ENCODE assay signal across 16 cellular contexts in the genomic region with DNA sequence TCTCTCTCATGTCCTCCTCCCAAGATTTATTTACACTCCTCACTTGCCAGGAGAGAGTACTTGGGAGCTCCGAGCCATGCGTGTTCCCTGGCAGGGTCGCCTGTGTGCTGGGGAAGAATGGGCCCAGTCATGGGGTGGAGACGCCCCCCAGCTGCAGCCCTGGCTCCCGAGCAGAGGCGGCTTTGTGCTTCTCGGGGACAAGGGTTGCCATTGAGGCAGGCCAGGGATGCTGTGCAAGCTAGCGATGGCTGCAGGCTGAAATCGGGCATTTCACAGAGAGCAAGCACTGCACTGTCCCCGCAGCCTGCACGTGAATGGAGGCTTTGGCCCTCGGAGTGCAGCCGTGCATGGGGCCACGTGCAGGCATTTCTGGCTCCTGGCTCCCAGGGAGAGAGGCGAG. TPM values are rescaled to one million over a fixed set of nuclear protein-coding genes. Genes with fewer than 3 reads are reported as not detected.
A peak's percentile ranks its signal among the peaks of the same experiment; 100 is the strongest.
DNase-seq lines count a peak whose midpoint lies in the region; TF ChIP-seq lines count a peak whose summit lies in the region.
"Had no signal": no experiment of that assay in that cellular context is flagged by ENCODE, and none has a peak within 500 bp of the region (broad histone marks: within the 10 kb centered on the region; RNA-seq: fewer than 3 reads in every experiment).

No MANE protein-coding gene starts in this region.

- peak; percentile 27 for DNase-seq in activated effector memory CD4-positive, alpha-beta T cell treated with anti-CD3 and anti-CD28 coated beads, Interleukin-2, amount 50 U/mL, for 16 hours
- no peak for DNase-seq in activated effector memory CD4-positive, alpha-beta T cell treated with Interleukin-2 at 50 U/mL for 16 hours
- peak; percentile 95 to 97 for DNase-seq in hippocampal formation (lab: John Stamatoyannopoulos, UW)
- peak; percentile 29 to 98 (median 92) for DNase-seq in nucleus accumbens (lab: John Stamatoyannopoulos, UW)
- DNase-seq in superior temporal gyrus (ENCODE audit: extremely low spot score) = peak; percentile 95
- DNase-seq in MCF 10A (ENCODE audit: unreplicated experiment) = no peak
- no peak for DNase-seq in ascending aorta (ENCODE audit: low spot score in 2 of 2)
- no peak for DNase-seq in effector CD8-positive, alpha-beta T cell (lab: John Stamatoyannopoulos, UW)
- DNase-seq: HCEC 1CT; NCI-H1048; NCI-H345; NCI-H69; NK-92 treated with Interleukin-12 subunit alpha and Interleukin-12 subunit beta, amount 100 ng/mL, for 24 hours; OCI-M1 had no signal

- H3K27me3 Mint-ChIP-seq in MCF 10A (ENCODE audit: insufficient read depth, unreplicated experiment) = peaks cover 97% of the 10 kb centered on the region

- H3K27me3 ChIP-seq in ascending aorta = no peaks in the 10 kb centered on the region

- no peaks in the 10 kb centered on the region for H3K9me3 Mint-ChIP-seq in MCF 10A (ENCODE audit: unreplicated experiment)

- BruUV-seq in MCF 10A (replicated peaks; lab: Mats Ljungman, UMichigan) = no TSS peak

- no peak overlapping the region for H3K4me3 ChIP-seq in ascending aorta

- intact Hi-C loops in MCF 10A (cut with micrococcal nuclease) = no loop called here
- intact Hi-C loops in ascending aorta (cut with DNase I) = no loop called here

- H3K27ac ChIP-seq in ascending aorta = no peak overlapping the region
- H3K27ac ChIP-seq: 22Rv1, C4-2B had no signal

- no peaks in the 10 kb centered on the region for H3K4me1 Mint-ChIP-seq in MCF 10A (ENCODE audit: insufficient read depth, unreplicated experiment)

- H3K9me3 ChIP-seq in ascending aorta = no peaks in the 10 kb centered on the region

- H3K36me3 Mint-ChIP-seq in MCF 10A (ENCODE audit: insufficient read depth, unreplicated experiment) = no peaks in the 10 kb centered on the region

- no peaks in the 10 kb centered on the region for H3K4me1 ChIP-seq in ascending aorta

- TF ChIP-seq CTCF in MCF 10A (IDR thresholded peaks at IDR 0.05; ENCODE audit: unreplicated experiment) (no peak), ascending aorta (IDR thresholded peaks at IDR 0.05) (no peak)

- POLR2A ChIA-PET in MCF 10A (lab: Yijun Ruan, JAX) = no interaction called here

- CTCF ChIA-PET in MCF 10A (lab: Yijun Ruan, JAX) = no interaction called here

- H3K4me3 Mint-ChIP-seq in MCF 10A (ENCODE audit: unreplicated experiment) = no peak overlapping the region

- no peaks in the 10 kb centered on the region for H3K36me3 ChIP-seq in ascending aorta

- no peak overlapping the region for H3K27ac Mint-ChIP-seq in MCF 10A (ENCODE audit: low read depth, unreplicated experiment)

RNA-seq across cellular contexts. Expression of gene PHACTR3, which starts 23.8 kb away (rescaled TPM):
- total RNA-seq in MCF 10A (2022) (4.5 and 22.8 TPM in 2 replicates), ascending aorta (not detected)

Comparison
In these comparisons a context has a peak if more than half of its experiments do, and no peak if none do; other contexts are left out.
1. DNase-seq: peak in activated effector memory CD4-positive, alpha-beta T cell treated with anti-CD3 and anti-CD28 coated beads, Interleukin-2, amount 50 U/mL, for 16 hours (single experiment), hippocampal formation (2 of 2), nucleus accumbens (56 of 56) and superior temporal gyrus (single experiment); none in activated effector memory CD4-positive, alpha-beta T cell treated with Interleukin-2 at 50 U/mL for 16 hours (single experiment), MCF 10A (single experiment), ascending aorta (0 of 2) and effector CD8-positive, alpha-beta T cell (single experiment).